ENCODE assay signal across 25 cellular contexts in the genomic region with DNA sequence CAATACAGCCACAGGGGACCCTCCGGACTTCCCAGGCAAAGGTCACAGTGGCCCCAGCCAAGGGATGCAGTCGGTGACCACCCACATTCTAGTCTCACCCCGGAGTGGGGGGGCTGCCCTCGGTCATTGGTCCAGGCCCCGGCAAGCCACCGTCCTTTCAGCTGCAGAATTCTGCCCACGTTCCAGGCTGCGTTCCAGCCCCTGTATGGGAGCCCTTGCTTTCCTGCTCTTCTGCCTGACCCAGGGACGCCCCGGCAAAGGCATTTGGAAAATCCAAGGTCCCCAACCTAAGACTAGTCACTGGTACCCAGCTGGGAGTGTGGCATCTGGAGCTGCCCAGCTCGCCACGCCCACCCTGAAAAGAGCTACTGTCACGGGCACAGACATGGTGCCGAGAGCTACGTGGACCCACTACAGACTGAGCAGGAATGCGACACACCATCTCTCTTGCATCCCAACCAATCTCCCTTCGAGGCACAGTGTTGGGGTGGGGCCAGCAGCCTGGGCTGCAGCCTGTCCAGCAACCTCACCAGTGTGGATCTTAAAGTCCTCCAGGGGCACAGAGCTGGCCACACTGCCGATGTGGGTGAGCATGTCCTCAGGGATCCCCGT. TPM values are rescaled to one million over a fixed set of nuclear protein-coding genes. Genes with fewer than 3 reads are reported as not detected.
"Had no signal": no experiment of that assay in that cellular context is flagged by ENCODE, and none has a peak within 500 bp of the region (broad histone marks: within the 10 kb centered on the region; RNA-seq: fewer than 3 reads in every experiment).

No MANE protein-coding gene starts in this region.

- H3K4me1 ChIP-seq: sigmoid colon, tibial artery, upper lobe of right lung had no signal

- H3K27ac ChIP-seq: neutrophil, sigmoid colon, tibial artery, upper lobe of right lung, WERI-Rb-1 had no signal

- DNase-seq: activated CD4-positive, alpha-beta T cell treated with anti-CD3 and anti-CD28 coated beads for 48 hours; activated CD4-positive, alpha-beta T cell treated with anti-CD3 and anti-CD28 coated beads, Interleukin-2, amount 50 U/mL, for 48 hours; activated naive CD4-positive, alpha-beta T cell treated with Interleukin-2 at 50 U/mL for 16 hours; activated T-cell treated with anti-CD3 and anti-CD28 coated beads, Interleukin-2, amount 50 U/mL, for 48 hours; anterior cingulate cortex; effector memory CD4-positive, alpha-beta T cell; kidney; left colon; mammary epithelial cell; sigmoid colon; small intestine; stimulated activated CD4-positive, alpha-beta T cell treated with anti-CD3 and anti-CD28 coated beads, Interleukin-1b, Interleukin-23, amount 100 ng/mL, for 48 hours; stimulated activated CD4-positive, alpha-beta T cell treated with anti-CD3 and anti-CD28 coated beads, Interleukin-4, amount 100 ng/mL, for 4 hours; stimulated activated CD8-positive, alpha-beta memory T cell treated with anti-CD3 and anti-CD28 coated beads, Interleukin-4, amount 100 ng/mL, for 48 hours; stimulated activated naive CD8-positive, alpha-beta T cell treated with anti-CD3 and anti-CD28 coated beads, Interleukin-15, amount 100 ng/mL, for 72 hours; T-helper 17 cell; T1000; tibial artery; upper lobe of right lung; WERI-Rb-1 had no signal

- H3K9me3 ChIP-seq: neutrophil, sigmoid colon, tibial artery, upper lobe of right lung had no signal

- ATAC-seq: activated CD4-positive, CD25-positive, alpha-beta regulatory T cell treated with anti-CD3 and anti-CD28 coated beads, Interleukin-2, amount 50 U/mL, for 24 hours; left colon; stimulated activated memory B cell treated with anti-CD40 and anti-IgM and Interleukin-4, amounts not matched to agents 10 μg/mL and 1 μg/mL and 100 μg/mL, for 72 hours; stimulated activated naive CD8-positive, alpha-beta T cell treated with anti-CD3 and anti-CD28 coated beads, Interleukin-15, amount 100 ng/mL, for 72 hours; T-helper 17 cell; upper lobe of right lung had no signal

- H3K4me3 ChIP-seq: sigmoid colon, tibial artery, upper lobe of right lung had no signal

- H3K36me3 ChIP-seq: neutrophil, sigmoid colon, tibial artery, upper lobe of right lung, WERI-Rb-1 had no signal

- H3K27me3 ChIP-seq: neutrophil, sigmoid colon, upper lobe of right lung had no signal

RNA-seq across cellular contexts. Expression of a gene that starts 18.6 kb away (rescaled TPM):
- total RNA-seq: bronchial epithelial cell, posterior vena cava, T-helper 17 cell had no signal
